8 cellular contexts compared by ENCODE assay signal in the genomic region with DNA sequence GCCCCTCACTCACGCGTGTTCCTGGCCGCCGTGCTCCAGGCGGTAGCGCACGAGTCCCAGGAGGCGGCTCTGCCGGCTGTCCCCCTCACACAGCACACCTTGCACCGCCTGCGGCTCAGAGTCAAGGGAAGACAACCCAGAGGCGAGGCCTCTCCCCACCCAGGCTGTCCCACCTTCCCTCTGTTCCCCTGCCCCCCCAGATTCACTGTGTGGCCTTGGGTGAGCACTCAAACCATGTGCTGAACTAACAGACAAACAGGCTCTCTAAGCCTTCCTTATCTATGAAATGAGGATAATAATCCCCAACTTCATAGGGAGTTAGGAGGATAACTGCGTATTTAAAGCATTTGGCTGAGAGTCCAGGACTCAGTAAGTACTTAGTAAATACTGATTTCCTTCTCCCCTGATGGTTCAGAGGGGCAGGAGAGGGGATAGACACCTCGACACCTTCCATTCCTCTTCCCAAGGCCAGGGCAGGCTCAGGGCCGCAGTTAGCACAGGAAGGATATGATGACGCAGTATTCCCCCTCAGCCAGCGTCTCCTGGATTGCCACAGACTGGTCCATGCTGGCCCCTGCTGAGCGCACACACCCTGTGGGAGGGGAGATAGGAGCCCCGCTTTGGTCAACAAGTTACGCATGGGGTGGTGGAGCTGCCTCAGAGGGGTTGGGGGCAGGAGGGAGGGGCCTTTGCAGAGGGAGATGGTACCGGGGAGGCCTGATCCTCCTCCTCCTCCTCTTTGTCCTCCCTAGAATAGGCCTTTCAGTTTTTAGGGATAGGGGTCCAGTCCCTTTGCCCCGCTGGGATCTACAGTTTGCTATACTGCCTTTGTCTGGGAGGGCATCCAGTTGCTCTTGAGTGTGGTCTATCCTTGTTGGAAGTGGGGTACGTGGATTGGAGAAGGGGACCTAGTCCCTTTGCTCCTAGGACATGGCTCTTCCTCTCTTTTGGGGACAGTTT. TPM values are rescaled to one million over a fixed set of nuclear protein-coding genes. Genes with fewer than 3 reads are reported as not detected.
DNase-seq lines count a peak whose midpoint lies in the region; ATAC-seq, FAIRE-seq and TF ChIP-seq lines count a peak whose summit lies in the region.

No MANE protein-coding gene starts in this region.

- BruUV-seq in HepG2 (replicated peaks; lab: Mats Ljungman, UMichigan): TSS peak; percentile 46

- no peak for TF ChIP-seq EP300 in HepG2 (IDR thresholded peaks at IDR 0.05; ENCODE audit: low read depth in 2 of 2, low read length in 2 of 2)
- TF ChIP-seq EP300 in HepG2 (CRISPR knock-in tag; IDR thresholded peaks at IDR 0.05; ENCODE audit: borderline replicate concordance): no peak

- no peaks in the 10 kb centered on the region for H3K27me3 Mint-ChIP-seq in activated CD4-positive, alpha-beta T cell treated with anti-CD3 and anti-CD28 coated beads, Interleukin-2, amount 10 ng/mL, durations not matched to agents 7 days and 5 days
- no peaks in the 10 kb centered on the region for H3K27me3 Mint-ChIP-seq in stimulated activated naive CD8-positive, alpha-beta T cell treated with anti-CD3 and anti-CD28 coated beads, Interleukin-15, amount 100 ng/mL, for 72 hours

- H3K27ac ChIP-seq in OCI-LY3 (ENCODE audit: low read length): peak overlapping the region; percentile 31
- H3K27ac ChIP-seq in HepG2 (ENCODE audit: extremely low read length, insufficient read depth, low read length): peak overlapping the region; percentile 53

- H3K9me3 Mint-ChIP-seq in activated CD4-positive, alpha-beta T cell treated with anti-CD3 and anti-CD28 coated beads, Interleukin-2, amount 10 ng/mL, durations not matched to agents 7 days and 5 days: no peaks in the 10 kb centered on the region
- no peaks in the 10 kb centered on the region for H3K9me3 Mint-ChIP-seq in stimulated activated naive CD8-positive, alpha-beta T cell treated with anti-CD3 and anti-CD28 coated beads, Interleukin-15, amount 100 ng/mL, for 72 hours

- peak overlapping the region; percentile 99 for H3K4me3 Mint-ChIP-seq in activated CD4-positive, alpha-beta T cell treated with anti-CD3 and anti-CD28 coated beads, Interleukin-2, amount 10 ng/mL, durations not matched to agents 7 days and 5 days
- H3K4me3 Mint-ChIP-seq in stimulated activated naive CD8-positive, alpha-beta T cell treated with anti-CD3 and anti-CD28 coated beads, Interleukin-15, amount 100 ng/mL, for 72 hours: peak overlapping the region; percentile 94 to 98

- H3K4me3 ChIP-seq in OCI-LY3 (ENCODE audit: low read length) (peak overlapping the region; percentile 92), HepG2 (replicated peaks in 1 of 3; ENCODE audit: insufficient read depth in 1 of 3, low read depth in 2 of 3, low read length in 3 of 3) (peak overlapping the region; percentile 68 to 91 (median 81))

- TF ChIP-seq POLR2A in HepG2 (IDR thresholded peaks at IDR 0.05; ENCODE audit: insufficient read depth in 1 of 2, low read depth in 2 of 2, low read length in 2 of 2): no peak

- peak overlapping the region; percentile 99 for H3K27ac Mint-ChIP-seq in activated CD4-positive, alpha-beta T cell treated with anti-CD3 and anti-CD28 coated beads, Interleukin-2, amount 10 ng/mL, durations not matched to agents 7 days and 5 days
- H3K27ac Mint-ChIP-seq in stimulated activated naive CD8-positive, alpha-beta T cell treated with anti-CD3 and anti-CD28 coated beads, Interleukin-15, amount 100 ng/mL, for 72 hours: peak overlapping the region; percentile 100

- in situ Hi-C loops in HepG2 (cut with HindIII; ENCODE audit: extremely low pct_ligation_motif_present, low pct_unique_long_range_greater_than_20kb): no loop called here

- TF ChIP-seq RAD21 in HepG2 (CRISPR knock-in tag; IDR thresholded peaks at IDR 0.05): no peak

- H2AFZ ChIP-seq in OCI-LY3 (ENCODE audit: low read depth, low read length) (peak overlapping the region; percentile 79), HepG2 (ENCODE audit: low read length) (peak overlapping the region; percentile 30)

- H4K20me1 ChIP-seq in OCI-LY3 (ENCODE audit: insufficient read depth, low read length) (no peaks in the 10 kb centered on the region), HepG2 (ENCODE audit: insufficient read depth, low read length) (no peaks in the 10 kb centered on the region)

- H3K9ac ChIP-seq in OCI-LY3 (ENCODE audit: low read length): peak overlapping the region; percentile 77
- peak overlapping the region; percentile 72 for H3K9ac ChIP-seq in HepG2 (ENCODE audit: insufficient read depth, low read depth, low read length)

- H3K36me3 ChIP-seq in OCI-LY3 (replicated peaks; ENCODE audit: low read depth, low read length) (no peaks in the 10 kb centered on the region), HepG2 (replicated peaks in 1 of 2; ENCODE audit: control insufficient read depth in 1 of 2, insufficient read depth in 2 of 2, low read length in 2 of 2) (no peaks in the 10 kb centered on the region)

- H3K4me2 ChIP-seq in OCI-LY3 (ENCODE audit: low read length) (peak overlapping the region; percentile 95), HepG2 (ENCODE audit: low read depth, low read length) (peak overlapping the region; percentile 86)

- DNase-seq in activated CD4-positive, alpha-beta T cell treated with anti-CD3 and anti-CD28 coated beads, Interleukin-2, amount 10 ng/mL, durations not matched to agents 7 days and 5 days: no peak
- no peak for DNase-seq in activated CD4-positive, alpha-beta T cell treated with anti-CD3 and anti-CD28 coated beads, Interleukin-2, amount 50 U/mL, for 4 hours
- peak; percentile 66 for DNase-seq in dedifferentiated amniotic fluid mesenchymal stem cell (ENCODE audit: extremely low spot score)
- DNase-seq in HepG2 (ENCODE audit: low spot score): peak; percentile 55
- no peak for DNase-seq in stimulated activated naive CD8-positive, alpha-beta T cell treated with anti-CD3 and anti-CD28 coated beads, Interleukin-15, amount 100 ng/mL, for 72 hours
- no peak for DNase-seq in NCI-H510A (lab: John Stamatoyannopoulos, UW)

- no peaks in the 10 kb centered on the region for H3K9me3 ChIP-seq in OCI-LY3 (ENCODE audit: insufficient read depth, low read length)
- no peaks in the 10 kb centered on the region for H3K9me3 ChIP-seq in HepG2 (ENCODE audit: low read length)

- H3K27me3 ChIP-seq in OCI-LY3 (ENCODE audit: low read depth, low read length) (no peaks in the 10 kb centered on the region), HepG2 (ENCODE audit: control insufficient read depth in 1 of 2, insufficient read depth in 2 of 2, low read length in 2 of 2) (no peaks in the 10 kb centered on the region; a peak in 1 of 5 replicates)

- CTCF ChIA-PET in activated CD4-positive, alpha-beta T cell treated with anti-CD3 and anti-CD28 coated beads, Interleukin-2, amount 10 ng/mL, durations not matched to agents 7 days and 5 days (lab: Charles Lee): interaction anchor here (1.6 kb wide), 1 partner anchor 43 kb away, joined by 5 read pairs; no protein-coding TSS in a partner anchor
- CTCF ChIA-PET in HepG2 (lab: Yijun Ruan, JAX; ENCODE audit: low intra/inter-chr PET ratio, low total read pairs): no interaction called here

- TF ChIP-seq CTCF in OCI-LY3 (IDR thresholded peaks at IDR 0.05; ENCODE audit: low read depth, low read length) (no peak), HepG2 (CRISPR knock-in tag; IDR thresholded peaks at IDR 0.05) (0 out of 2 replicates have a peak, but pooled peaks have one; percentile 17)

- ATAC-seq in HepG2 (peak; percentile 74), GM18870 (IDR thresholded peaks at IDR 0.05; ENCODE audit: unreplicated experiment) (no peak)
- peak; percentile 35 for ATAC-seq in stimulated activated naive CD8-positive, alpha-beta T cell treated with anti-CD3 and anti-CD28 coated beads, Interleukin-15, amount 100 ng/mL, for 72 hours

- peaks cover 4% of the 10 kb centered on the region for H3K36me3 Mint-ChIP-seq in activated CD4-positive, alpha-beta T cell treated with anti-CD3 and anti-CD28 coated beads, Interleukin-2, amount 10 ng/mL, durations not matched to agents 7 days and 5 days (ENCODE audit: low read depth)

- peaks cover 22% of the 10 kb centered on the region for H3K4me1 Mint-ChIP-seq in activated CD4-positive, alpha-beta T cell treated with anti-CD3 and anti-CD28 coated beads, Interleukin-2, amount 10 ng/mL, durations not matched to agents 7 days and 5 days
- peaks cover 28% of the 10 kb centered on the region for H3K4me1 Mint-ChIP-seq in stimulated activated naive CD8-positive, alpha-beta T cell treated with anti-CD3 and anti-CD28 coated beads, Interleukin-15, amount 100 ng/mL, for 72 hours

- H3K4me1 ChIP-seq in OCI-LY3 (ENCODE audit: low read length): peaks cover 16% of the 10 kb centered on the region
- H3K4me1 ChIP-seq in HepG2 (ENCODE audit: insufficient read depth, low read length): peaks cover 58% of the 10 kb centered on the region

- intact Hi-C loops in HepG2 (cut with micrococcal nuclease; ENCODE audit: unreplicated experiment): loop anchor here (2.0 kb wide), 1 partner anchor 15 kb away; no protein-coding TSS in a partner anchor

- no peak for FAIRE-seq in HepG2 (lab: Jason Lieb, UNC)

- H3K79me2 ChIP-seq in OCI-LY3 (ENCODE audit: low read length) (no peaks in the 10 kb centered on the region), HepG2 (ENCODE audit: insufficient read depth, low read length) (no peaks in the 10 kb centered on the region)

- POLR2A ChIA-PET in activated CD4-positive, alpha-beta T cell treated with anti-CD3 and anti-CD28 coated beads, Interleukin-2, amount 10 ng/mL, durations not matched to agents 7 days and 5 days (lab: Charles Lee): no interaction called here
- POLR2A ChIA-PET in HepG2 (lab: Yijun Ruan, JAX): interaction anchor here (1.4 to 1.9 kb wide), 3 partner anchors 11 to 66 kb away, joined by 3 to 12 read pairs (median 4); no protein-coding TSS in a partner anchor

- 7% methylated on average over 12 of the region's 23 CpGs for WGBS in HepG2 (ENCODE audit: low lambda C conversion rate)

RNA-seq across cellular contexts. Expression of a gene that starts 0.8 kb away (rescaled TPM):
- 10 to 100 TPM; 31.5 to 33.8 TPM for total RNA-seq in activated CD4-positive, alpha-beta T cell treated with anti-CD3 and anti-CD28 coated beads, Interleukin-2, amount 10 ng/mL, durations not matched to agents 7 days and 5 days
- total RNA-seq in HepG2 (2016; rRNA removed; fragmentation: Illumina TruSeq; extraction: Trizol): 9.0 and 9.1 TPM in 2 replicates
- 3.6 and 5.3 TPM in 2 replicates for total RNA-seq in HepG2 (2016; cell fraction: cytosol; rRNA removed; fragmentation: Illumina TruSeq; extraction: Trizol; ENCODE audit: low read depth)
- 8.8 and 11.3 TPM in 2 replicates for total RNA-seq in HepG2 (2016; cell fraction: insoluble cytoplasmic fraction; rRNA removed; fragmentation: Illumina TruSeq; extraction: Trizol)
- 3.4 and 3.8 TPM in 2 replicates for total RNA-seq in HepG2 (2016; cell fraction: membrane; rRNA removed; fragmentation: Illumina TruSeq; extraction: Trizol)
- 7.2 and 10.1 TPM in 2 replicates for total RNA-seq in HepG2 (2016; cell fraction: nucleus; rRNA removed; fragmentation: Illumina TruSeq; extraction: Trizol)
- polyA plus RNA-seq in HepG2 (2011; rRNA removed): 9.8 and 10.9 TPM in 2 replicates
- polyA plus RNA-seq in HepG2 (2011; cell fraction: cytosol; rRNA removed): 5.7 and 7.2 TPM in 2 replicates
- polyA plus RNA-seq in HepG2 (2011; cell fraction: nucleus; rRNA removed): 13.9 and 16.7 TPM in 2 replicates
- polyA plus RNA-seq in HepG2 (2012): 6.0 and 6.2 TPM in 2 replicates
- polyA plus RNA-seq in HepG2 (2016; cell fraction: cytosol; fragmentation: Illumina TruSeq; extraction: Trizol; ENCODE audit: low read depth): 0.57 and 0.60 TPM in 2 replicates
- 5.8 and 6.1 TPM in 2 replicates for polyA plus RNA-seq in HepG2 (2016; cell fraction: insoluble cytoplasmic fraction; fragmentation: Illumina TruSeq; extraction: Trizol; ENCODE audit: low read depth)
- 1.4 and 1.6 TPM in 2 replicates for polyA plus RNA-seq in HepG2 (2016; cell fraction: membrane; fragmentation: Illumina TruSeq; extraction: Trizol; ENCODE audit: low read depth)
- 9.0 and 10.2 TPM in 2 replicates for polyA plus RNA-seq in HepG2 (2016; cell fraction: nucleus; fragmentation: Illumina TruSeq; extraction: Trizol; ENCODE audit: insufficient read depth, low read depth)
- 10.5 and 25.4 TPM in 2 replicates for polyA minus RNA-seq in HepG2 (2011; rRNA and poly(A)+ RNA removed; ENCODE audit: low replicate concordance)
- 6.4 and 9.1 TPM in 2 replicates for polyA minus RNA-seq in HepG2 (2011; cell fraction: cytosol; rRNA and poly(A)+ RNA removed)
- polyA minus RNA-seq in HepG2 (2011; cell fraction: nucleus; rRNA and poly(A)+ RNA removed): 20.9 and 33.6 TPM in 2 replicates

RNA-seq across cellular contexts. Expression of a gene that starts 43.8 kb away (rescaled TPM):
- total RNA-seq in activated CD4-positive, alpha-beta T cell treated with anti-CD3 and anti-CD28 coated beads, Interleukin-2, amount 10 ng/mL, durations not matched to agents 7 days and 5 days: 100 to 1,000 TPM in 1 of 2 experiments, 10 to 100 TPM in 1; 80.9 to 110 TPM
- 122 and 189 TPM in 2 replicates for total RNA-seq in HepG2 (2016; rRNA removed; fragmentation: Illumina TruSeq; extraction: Trizol)
- total RNA-seq in HepG2 (2016; cell fraction: cytosol; rRNA removed; fragmentation: Illumina TruSeq; extraction: Trizol; ENCODE audit: low read depth): 18.5 and 25.3 TPM in 2 replicates
- total RNA-seq in HepG2 (2016; cell fraction: insoluble cytoplasmic fraction; rRNA removed; fragmentation: Illumina TruSeq; extraction: Trizol): 132 and 186 TPM in 2 replicates
- total RNA-seq in HepG2 (2016; cell fraction: membrane; rRNA removed; fragmentation: Illumina TruSeq; extraction: Trizol): 29.8 and 36.9 TPM in 2 replicates
- 74.7 and 82.3 TPM in 2 replicates for total RNA-seq in HepG2 (2016; cell fraction: nucleus; rRNA removed; fragmentation: Illumina TruSeq; extraction: Trizol)
- 24.1 and 31.6 TPM in 2 replicates for polyA plus RNA-seq in HepG2 (2011; rRNA removed)
- 16.2 and 22.5 TPM in 2 replicates for polyA plus RNA-seq in HepG2 (2011; cell fraction: cytosol; rRNA removed)
- polyA plus RNA-seq in HepG2 (2011; cell fraction: nucleus; rRNA removed): 24.3 and 33.1 TPM in 2 replicates
- polyA plus RNA-seq in HepG2 (2012): 47.3 and 68.3 TPM in 2 replicates
- 8.8 and 10.6 TPM in 2 replicates for polyA plus RNA-seq in HepG2 (2016; cell fraction: cytosol; fragmentation: Illumina TruSeq; extraction: Trizol; ENCODE audit: low read depth)
- polyA plus RNA-seq in HepG2 (2016; cell fraction: insoluble cytoplasmic fraction; fragmentation: Illumina TruSeq; extraction: Trizol; ENCODE audit: low read depth): 124 and 134 TPM in 2 replicates
- polyA plus RNA-seq in HepG2 (2016; cell fraction: membrane; fragmentation: Illumina TruSeq; extraction: Trizol; ENCODE audit: low read depth): 11.0 and 11.3 TPM in 2 replicates
- polyA plus RNA-seq in HepG2 (2016; cell fraction: nucleus; fragmentation: Illumina TruSeq; extraction: Trizol; ENCODE audit: insufficient read depth, low read depth): 54.3 and 57.2 TPM in 2 replicates
- 13.7 and 41.0 TPM in 2 replicates for polyA minus RNA-seq in HepG2 (2011; rRNA and poly(A)+ RNA removed; ENCODE audit: low replicate concordance)
- polyA minus RNA-seq in HepG2 (2011; cell fraction: cytosol; rRNA and poly(A)+ RNA removed): 34.7 and 37.0 TPM in 2 replicates
- polyA minus RNA-seq in HepG2 (2011; cell fraction: nucleus; rRNA and poly(A)+ RNA removed): 42.7 and 58.1 TPM in 2 replicates

RNA-seq across cellular contexts. Expression of a gene that starts 59.3 kb away (rescaled TPM):
- total RNA-seq in activated CD4-positive, alpha-beta T cell treated with anti-CD3 and anti-CD28 coated beads, Interleukin-2, amount 10 ng/mL, durations not matched to agents 7 days and 5 days: 1 to 10 TPM; 9.8 to 9.9 TPM
- 2.8 TPM in 2 replicates for total RNA-seq in HepG2 (2016; rRNA removed; fragmentation: Illumina TruSeq; extraction: Trizol)
- 2.3 and 2.5 TPM in 2 replicates for total RNA-seq in HepG2 (2016; cell fraction: cytosol; rRNA removed; fragmentation: Illumina TruSeq; extraction: Trizol; ENCODE audit: low read depth)
- 1.7 and 3.4 TPM in 2 replicates for total RNA-seq in HepG2 (2016; cell fraction: insoluble cytoplasmic fraction; rRNA removed; fragmentation: Illumina TruSeq; extraction: Trizol)
- 3.3 and 3.5 TPM in 2 replicates for total RNA-seq in HepG2 (2016; cell fraction: membrane; rRNA removed; fragmentation: Illumina TruSeq; extraction: Trizol)
- 3.1 and 4.0 TPM in 2 replicates for total RNA-seq in HepG2 (2016; cell fraction: nucleus; rRNA removed; fragmentation: Illumina TruSeq; extraction: Trizol)
- polyA plus RNA-seq in HepG2 (2011; rRNA removed): 6.6 and 8.6 TPM in 2 replicates
- polyA plus RNA-seq in HepG2 (2011; cell fraction: cytosol; rRNA removed): 5.2 and 5.5 TPM in 2 replicates
- 31.9 and 32.9 TPM in 2 replicates for polyA plus RNA-seq in HepG2 (2011; cell fraction: nucleus; rRNA removed)
- polyA plus RNA-seq in HepG2 (2012): 11.9 and 15.1 TPM in 2 replicates
- polyA plus RNA-seq in HepG2 (2016; cell fraction: cytosol; fragmentation: Illumina TruSeq; extraction: Trizol; ENCODE audit: low read depth): 5.5 and 6.1 TPM in 2 replicates
- polyA plus RNA-seq in HepG2 (2016; cell fraction: insoluble cytoplasmic fraction; fragmentation: Illumina TruSeq; extraction: Trizol; ENCODE audit: low read depth): 4.6 and 6.9 TPM in 2 replicates
- polyA plus RNA-seq in HepG2 (2016; cell fraction: membrane; fragmentation: Illumina TruSeq; extraction: Trizol; ENCODE audit: low read depth): 7.6 and 10.1 TPM in 2 replicates
- polyA plus RNA-seq in HepG2 (2016; cell fraction: nucleus; fragmentation: Illumina TruSeq; extraction: Trizol; ENCODE audit: insufficient read depth, low read depth): 7.2 and 9.0 TPM in 2 replicates
- 23.2 and 31.5 TPM in 2 replicates for polyA minus RNA-seq in HepG2 (2011; rRNA and poly(A)+ RNA removed; ENCODE audit: low replicate concordance)
- polyA minus RNA-seq in HepG2 (2011; cell fraction: cytosol; rRNA and poly(A)+ RNA removed): 8.4 and 8.7 TPM in 2 replicates
- 15.3 and 23.5 TPM in 2 replicates for polyA minus RNA-seq in HepG2 (2011; cell fraction: nucleus; rRNA and poly(A)+ RNA removed)

Comparison
In these comparisons a context has a peak if more than half of its experiments do, and no peak if none do; other contexts are left out.
1. DNase-seq: peak in dedifferentiated amniotic fluid mesenchymal stem cell (single experiment) and HepG2 (single experiment); none in activated CD4-positive, alpha-beta T cell treated with anti-CD3 and anti-CD28 coated beads, Interleukin-2, amount 10 ng/mL, durations not matched to agents 7 days and 5 days (single experiment), activated CD4-positive, alpha-beta T cell treated with anti-CD3 and anti-CD28 coated beads, Interleukin-2, amount 50 U/mL, for 4 hours (0 of 2), stimulated activated naive CD8-positive, alpha-beta T cell treated with anti-CD3 and anti-CD28 coated beads, Interleukin-15, amount 100 ng/mL, for 72 hours (0 of 2) and NCI-H510A (single experiment).